In genomic region chr2:111117666-111118454, GRCh38 we compare ENCODE assay signal across 1 cellular context.
TF ChIP-seq lines count a peak whose summit lies in the region.

No MANE protein-coding gene starts in this region.

TF ChIP-seq in WTC11, 78 proteins besides CTCF, POLR2A, EP300 and RAD21 (continued from another document):
- TF ChIP-seq, protein P1, sequence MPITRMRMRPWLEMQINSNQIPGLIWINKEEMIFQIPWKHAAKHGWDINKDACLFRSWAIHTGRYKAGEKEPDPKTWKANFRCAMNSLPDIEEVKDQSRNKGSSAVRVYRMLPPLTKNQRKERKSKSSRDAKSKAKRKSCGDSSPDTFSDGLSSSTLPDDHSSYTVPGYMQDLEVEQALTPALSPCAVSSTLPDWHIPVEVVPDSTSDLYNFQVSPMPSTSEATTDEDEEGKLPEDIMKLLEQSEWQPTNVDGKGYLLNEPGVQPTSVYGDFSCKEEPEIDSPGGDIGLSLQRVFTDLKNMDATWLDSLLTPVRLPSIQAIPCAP (CRISPR knock-in tag; IDR thresholded peaks at IDR 0.05) = no peak
- TF ChIP-seq, protein P2, sequence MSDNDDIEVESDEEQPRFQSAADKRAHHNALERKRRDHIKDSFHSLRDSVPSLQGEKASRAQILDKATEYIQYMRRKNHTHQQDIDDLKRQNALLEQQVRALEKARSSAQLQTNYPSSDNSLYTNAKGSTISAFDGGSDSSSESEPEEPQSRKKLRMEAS (CRISPR knock-in tag; IDR thresholded peaks at IDR 0.05) = peak; percentile 77; the same call in 1 of the 2 replicates
- TF ChIP-seq HMGA2 (CRISPR knock-in tag; IDR thresholded peaks at IDR 0.05) = no peak
